ENCODE assay signal across 8 cellular contexts in the genomic region with DNA sequence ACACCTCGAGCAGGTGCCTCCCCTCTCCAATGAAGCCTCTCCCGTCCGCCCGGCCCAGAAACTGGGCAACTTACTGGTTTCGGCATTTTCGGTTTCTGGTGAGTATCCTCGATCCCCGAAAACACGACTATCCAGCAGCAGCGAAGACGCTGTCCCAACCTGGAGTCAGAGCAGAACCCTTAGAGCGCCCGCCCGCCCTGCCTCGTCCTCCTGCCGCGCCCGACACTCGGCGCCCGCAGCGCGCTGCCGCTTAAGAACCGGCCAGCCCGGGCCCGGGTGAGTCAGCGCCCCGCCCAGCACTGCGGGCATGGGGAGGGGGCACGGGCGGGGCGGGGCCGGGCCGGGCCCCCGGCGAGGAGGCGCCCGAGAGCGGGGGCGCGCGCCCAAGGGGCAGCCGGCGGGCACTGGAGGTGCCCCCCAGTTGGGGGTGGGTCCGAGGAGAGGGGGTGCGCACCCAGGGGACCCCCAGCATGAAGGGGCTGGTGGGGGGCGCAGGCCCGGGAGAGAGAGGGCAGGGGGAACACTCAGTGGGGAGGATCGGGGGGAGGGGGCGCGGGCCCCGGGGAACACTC. TPM values are rescaled to one million over a fixed set of nuclear protein-coding genes. Genes with fewer than 3 reads are reported as not detected.
A peak's percentile ranks its signal among the peaks of the same experiment; 100 is the strongest.
DNase-seq lines count a peak whose midpoint lies in the region; ATAC-seq, FAIRE-seq and TF ChIP-seq lines count a peak whose summit lies in the region.

No MANE protein-coding gene starts in this region.

- H3K27ac Mint-ChIP-seq in activated B cell treated with CpG ODN at 0.5 μM for 24 hours: peak overlapping the region; percentile 97

- H3K36me3 ChIP-seq in bronchial epithelial cell (ENCODE audit: control insufficient read depth, insufficient read depth, low read length) (peaks cover 8% of the 10 kb centered on the region), keratinocyte (ENCODE audit: control insufficient read depth in 2 of 2, extremely low read depth in 1 of 2, insufficient read depth in 2 of 2, low read length in 2 of 2) (peaks cover 10 to 34% of the 10 kb centered on the region in 2 experiments)

- H2AFZ ChIP-seq in keratinocyte (ENCODE audit: control insufficient read depth, low read length): no peak overlapping the region

- CTCF ChIA-PET in activated B cell treated with CpG ODN at 0.5 μM for 24 hours (lab: Charles Lee): interaction anchor here (1.0 to 1.6 kb wide), 3 partner anchors 10 to 141 kb away, joined by 3 to 8 read pairs (median 5); no protein-coding TSS in a partner anchor

- TF ChIP-seq CTCF in GM12865 (IDR thresholded peaks at IDR 0.05; ENCODE audit: insufficient read depth, low read depth, low read length, missing control alignments) (no peak), activated B cell treated with CpG ODN at 0.5 μM for 24 hours (IDR thresholded peaks at IDR 0.05) (no peak), bronchial epithelial cell (IDR thresholded peaks at IDR 0.05; ENCODE audit: insufficient read depth, low read length, severe bottlenecking) (no peak), keratinocyte (optimal IDR thresholded peaks at IDR 0.05 in 1 of 3, IDR thresholded peaks at IDR 0.05 in 1 of 3, conservative IDR thresholded peaks at IDR 0.05 in 1 of 3; ENCODE audit: extremely low read depth in 1 of 3, insufficient read depth in 2 of 3, low read length in 3 of 3) (no peak)

- peaks cover 49% of the 10 kb centered on the region for H3K36me3 Mint-ChIP-seq in activated B cell treated with CpG ODN at 0.5 μM for 24 hours (ENCODE audit: low read depth)

- H3K4me3 Mint-ChIP-seq in activated B cell treated with CpG ODN at 0.5 μM for 24 hours: peak overlapping the region; percentile 100

- peak overlapping the region; percentile 60 for H3K4me3 ChIP-seq in GM12865 (ENCODE audit: low read depth, low read length)
- H3K4me3 ChIP-seq in bronchial epithelial cell (ENCODE audit: low read depth, low read length): peak overlapping the region; percentile 77
- H3K4me3 ChIP-seq in keratinocyte (ENCODE audit: control insufficient read depth in 2 of 3, extremely low read depth in 1 of 3, insufficient read depth in 2 of 3, low read depth in 1 of 3, low read length in 3 of 3): peak overlapping the region; percentile 87 to 100 (median 97)

- peaks cover 38% of the 10 kb centered on the region for H3K4me1 ChIP-seq in keratinocyte (ENCODE audit: control insufficient read depth, extremely low read depth, insufficient read depth, low read length)

- H3K9me1 ChIP-seq in keratinocyte (ENCODE audit: control insufficient read depth, extremely low read depth, insufficient read depth, low read length): peaks cover 2% of the 10 kb centered on the region

- no peaks in the 10 kb centered on the region for H3K27me3 Mint-ChIP-seq in activated B cell treated with CpG ODN at 0.5 μM for 24 hours

- H4K20me1 ChIP-seq in keratinocyte (ENCODE audit: control insufficient read depth, extremely low read depth, insufficient read depth, low read length): peaks cover 38% of the 10 kb centered on the region

- FAIRE-seq in bronchial epithelial cell (lab: Jason Lieb, UNC): no peak
- no peak for FAIRE-seq in keratinocyte (lab: Jason Lieb, UNC)

- H3K9me3 ChIP-seq in keratinocyte (ENCODE audit: control insufficient read depth, low read depth, low read length): no peaks in the 10 kb centered on the region

- H3K4me1 Mint-ChIP-seq in activated B cell treated with CpG ODN at 0.5 μM for 24 hours: peaks cover 63% of the 10 kb centered on the region

- peak overlapping the region; percentile 91 for H3K4me2 ChIP-seq in keratinocyte (ENCODE audit: control insufficient read depth, extremely low read depth, insufficient read depth, low read depth, low read length)

- intact Hi-C loops in activated B cell treated with CpG ODN at 0.5 μM for 24 hours (cut with micrococcal nuclease): loop anchor here (1.0 to 5.0 kb wide), 10 partner anchors 13 to 289 kb away; no protein-coding TSS in a partner anchor

- peaks cover 49% of the 10 kb centered on the region for H3K79me2 ChIP-seq in keratinocyte (ENCODE audit: control insufficient read depth, insufficient read depth, low read length)

- peak overlapping the region; percentile 98 for H3K27ac ChIP-seq in keratinocyte (ENCODE audit: control insufficient read depth, insufficient read depth, low read length)

- DNase-seq in GM12865 (ENCODE audit: low read depth) (peak; percentile 83), NCI-H1694 (lab: John Stamatoyannopoulos, UW) (peak; percentile 10), activated B cell treated with CpG ODN at 0.5 μM for 24 hours (peak; percentile 81), bronchial epithelial cell (ENCODE audit: low read depth) (no peak), keratinocyte (ENCODE audit: low read depth, low spot score) (no peak)
- peak; percentile 63 to 81 for DNase-seq in stimulated activated CD4-positive, alpha-beta T cell treated with anti-CD3 and anti-CD28 coated beads, Interleukin-15, amount 100 ng/mL, for 48 hours (ENCODE audit: low read depth in 2 of 2)

- ATAC-seq in HG02571 (IDR thresholded peaks at IDR 0.05; ENCODE audit: unreplicated experiment) (peak; percentile 44), activated B cell treated with CpG ODN at 0.5 μM for 24 hours (ENCODE audit: low read depth) (peak; percentile 59), GM21576 (IDR thresholded peaks at IDR 0.05; ENCODE audit: unreplicated experiment) (no peak)

- POLR2A ChIA-PET in activated B cell treated with CpG ODN at 0.5 μM for 24 hours (lab: Charles Lee): interaction anchor here (0.9 to 15.8 kb wide), 13 partner anchors 9 to 102 kb away, joined by 4 to 454 read pairs (median 15); no protein-coding TSS in a partner anchor

- H3K9ac ChIP-seq in keratinocyte (ENCODE audit: control insufficient read depth, extremely low read depth, insufficient read depth, low read length): peak overlapping the region; percentile 99

- dilution Hi-C loops in keratinocyte (cut with MboI; ENCODE audit: extremely low pct_ligation_motif_present, low sequenced_read_pairs): no loop called here

- no peaks in the 10 kb centered on the region for H3K27me3 ChIP-seq in bronchial epithelial cell (ENCODE audit: control insufficient read depth, insufficient read depth, low read length)
- no peaks in the 10 kb centered on the region for H3K27me3 ChIP-seq in keratinocyte (ENCODE audit: control insufficient read depth, extremely low read depth, insufficient read depth, low read length)

- no peaks in the 10 kb centered on the region for H3K9me3 Mint-ChIP-seq in activated B cell treated with CpG ODN at 0.5 μM for 24 hours

RNA-seq across cellular contexts. Expression of gene EZR, which starts 1.1 kb away (rescaled TPM):
- total RNA-seq in activated B cell treated with CpG ODN at 0.5 μM for 24 hours (488 and 489 TPM in 2 replicates), bronchial epithelial cell (314 and 407 TPM in 2 replicates)
- polyA plus RNA-seq in keratinocyte: 261 to 315 TPM (median 277 TPM) in 3 replicates
- polyA plus RNA-seq in keratinocyte (2011; ENCODE audit: low read depth): 132 TPM
- 255 and 263 TPM in 2 replicates for polyA plus RNA-seq in keratinocyte (2011; cell fraction: cytosol; rRNA removed)
- polyA plus RNA-seq in keratinocyte (2011; cell fraction: nucleus; rRNA removed): 396 and 431 TPM in 2 replicates
- 252 and 297 TPM in 2 replicates for polyA plus RNA-seq in keratinocyte (2012; ENCODE audit: low replicate concordance)
- polyA minus RNA-seq in keratinocyte: 201 to 226 TPM (median 219 TPM) in 3 replicates
- 188 TPM for polyA minus RNA-seq in keratinocyte (2011; cell fraction: cytosol; rRNA and poly(A)+ RNA removed)
- 136 and 235 TPM in 2 replicates for polyA minus RNA-seq in keratinocyte (2011; cell fraction: nucleus; rRNA and poly(A)+ RNA removed)

Comparison
In these comparisons a context has a peak if more than half of its experiments do, and no peak if none do; other contexts are left out.
1. DNase-seq: peak in GM12865 (single experiment), NCI-H1694 (single experiment), activated B cell treated with CpG ODN at 0.5 μM for 24 hours (single experiment) and stimulated activated CD4-positive, alpha-beta T cell treated with anti-CD3 and anti-CD28 coated beads, Interleukin-15, amount 100 ng/mL, for 48 hours (2 of 2); none in bronchial epithelial cell (single experiment) and keratinocyte (single experiment).
2. Peak in every context shown above with its lines, with median percentiles within 50 percentile points of each other: H3K4me3 ChIP-seq.